In the genomic region with DNA sequence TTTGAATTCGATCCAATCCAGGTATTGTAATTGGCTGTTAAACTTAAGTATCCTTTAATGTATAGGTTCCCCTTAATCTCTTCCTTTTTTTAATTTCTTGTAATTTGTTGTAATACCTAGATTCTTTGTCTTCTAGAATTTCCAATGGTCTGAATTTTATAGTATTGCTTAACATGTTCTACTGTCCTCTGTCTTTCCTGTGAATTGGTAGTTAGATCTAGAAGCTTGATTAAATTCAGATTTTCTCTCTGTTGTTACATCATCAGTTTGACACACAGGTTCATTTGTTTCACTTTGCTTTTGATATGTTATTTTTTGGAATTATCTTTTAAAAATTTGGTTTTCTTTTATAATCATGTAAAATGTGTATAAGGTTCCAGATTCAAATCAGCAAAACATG, we compare ENCODE assay signal across 25 cellular contexts. TPM values are rescaled to one million over a fixed set of nuclear protein-coding genes. Genes with fewer than 3 reads are reported as not detected.
DNase-seq lines count a peak whose midpoint lies in the region; ATAC-seq, FAIRE-seq and TF ChIP-seq lines count a peak whose summit lies in the region.
"Had no signal": no experiment of that assay in that cellular context is flagged by ENCODE, and none has a peak within 500 bp of the region (broad histone marks: within the 10 kb centered on the region; RNA-seq: fewer than 3 reads in every experiment).

No MANE protein-coding gene starts in this region.

- H3K27me3 Mint-ChIP-seq in activated naive CD4-positive, alpha-beta T cell treated with anti-CD3 and anti-CD28 coated beads for 36 hours (ENCODE audit: low read depth) = no peaks in the 10 kb centered on the region
- H3K27me3 Mint-ChIP-seq: CD4-positive, alpha-beta memory T cell; IgD-negative memory B cell had no signal

- no peak overlapping the region for H3K4me3 ChIP-seq in pancreas

- H3K4me1 Mint-ChIP-seq in activated naive CD4-positive, alpha-beta T cell treated with anti-CD3 and anti-CD28 coated beads for 36 hours (ENCODE audit: low read depth) = peaks cover 30% of the 10 kb centered on the region

- H3K27ac ChIP-seq in pancreas = no peak overlapping the region
- H3K27ac ChIP-seq in RWPE1 = no peak overlapping the region

- H3K27ac Mint-ChIP-seq in activated naive CD4-positive, alpha-beta T cell treated with anti-CD3 and anti-CD28 coated beads for 36 hours = peak overlapping the region; percentile 44

- H3K9me3 Mint-ChIP-seq in activated naive CD4-positive, alpha-beta T cell treated with anti-CD3 and anti-CD28 coated beads for 36 hours = peaks cover 2% of the 10 kb centered on the region

- POLR2A ChIA-PET in RWPE1 (lab: Yijun Ruan, JAX; ENCODE audit: low non-redundant PET) = no interaction called here

- H3K27me3 ChIP-seq in pancreas = no peaks in the 10 kb centered on the region

- peaks cover 0 to 7% (median 0%) of the 10 kb centered on the region in 3 donors for H3K36me3 ChIP-seq in pancreas

- peaks cover 49% of the 10 kb centered on the region for H3K36me3 Mint-ChIP-seq in activated naive CD4-positive, alpha-beta T cell treated with anti-CD3 and anti-CD28 coated beads for 36 hours (ENCODE audit: low read depth)

- TF ChIP-seq CTCF in pancreas (IDR thresholded peaks at IDR 0.05) = no peak
- TF ChIP-seq CTCF in RWPE1 (conservative IDR thresholded peaks at IDR 0.05; ENCODE audit: low read depth) = no peak

- ATAC-seq in pancreas = no peak
- ATAC-seq: HCT116, Panc1 had no signal

- no peak overlapping the region for H3K4me3 Mint-ChIP-seq in activated naive CD4-positive, alpha-beta T cell treated with anti-CD3 and anti-CD28 coated beads for 36 hours
- H3K4me3 Mint-ChIP-seq: IgD-negative memory B cell had no signal

- DNase-seq in activated naive CD4-positive, alpha-beta T cell treated with anti-CD3 and anti-CD28 coated beads for 36 hours = no peak
- DNase-seq in activated naive CD4-positive, alpha-beta T cell treated with Interleukin-2 at 50 U/mL for 16 hours = no peak
- DNase-seq in OCI-M1 (lab: John Stamatoyannopoulos, UW) = peak; percentile 38
- no peak for DNase-seq in pancreas
- no peak for DNase-seq in SW 1271 (lab: John Stamatoyannopoulos, UW)
- DNase-seq in HuH-7.5 (ENCODE audit: low spot score) = no peak
- DNase-seq in RWPE1 (ENCODE audit: low spot score) = no peak
- DNase-seq: C1 segment of cervical spinal cord; CD4-positive, alpha-beta memory T cell; COR-L47; GDM1; NCI-H1092; NCI-H1417 treated with DMSO at 0.1 percent for 48 hours; NCI-H1694 treated with DMSO at 0.1 percent for 48 hours; NCI-H2081 treated with DMSO at 0.1 percent for 48 hours; NCI-H2171; NCI-H226; NCI-H510A; NCI-H69; SHP77 treated with DMSO at 0.1 percent for 48 hours had no signal

- 94 to 97% methylated on average over 1 of the region's 1 CpG for WGBS in pancreas, 2 donors

- peaks cover under 1 to 6% (median 2%) of the 10 kb centered on the region in 3 donors for H3K4me1 ChIP-seq in pancreas

- intact Hi-C loops in activated naive CD4-positive, alpha-beta T cell treated with anti-CD3 and anti-CD28 coated beads for 36 hours (cut with micrococcal nuclease) = no loop called here
- intact Hi-C loops in pancreas (cut with DNase I) = no loop called here

- CTCF ChIA-PET in activated naive CD4-positive, alpha-beta T cell treated with anti-CD3 and anti-CD28 coated beads for 36 hours (lab: Charles Lee) = no interaction called here
- CTCF ChIA-PET in RWPE1 (lab: Yijun Ruan, JAX) = no interaction called here

- FAIRE-seq in colon (lab: Jason Lieb, UNC) (peak; percentile 21), pancreas (lab: Jason Lieb, UNC) (peak; percentile 45)
- FAIRE-seq: GM12892 had no signal

- H3K9me3 ChIP-seq in pancreas = no peaks in the 10 kb centered on the region

RNA-seq across cellular contexts. Expression of a gene that starts 13.8 kb away (rescaled TPM):
- 10 to 100 TPM; 28.8 to 29.1 TPM for total RNA-seq in activated naive CD4-positive, alpha-beta T cell treated with anti-CD3 and anti-CD28 coated beads for 36 hours
- total RNA-seq in pancreas = 10 to 100 TPM; 13.4 to 17.4 (median 15.9) TPM
- 1 to 10 TPM; 8.1 to 9.8 TPM for polyA plus RNA-seq in pancreas
